ENCODE assay signal across 19 cellular contexts in genomic region chr22:49083607-49084006, GRCh38.
A peak's percentile ranks its signal among the peaks of the same experiment; 100 is the strongest.
DNase-seq lines count a peak whose midpoint lies in the region; ATAC-seq and TF ChIP-seq lines count a peak whose summit lies in the region.
"Had no signal": no experiment of that assay in that cellular context is flagged by ENCODE, and none has a peak within 500 bp of the region (broad histone marks: within the 10 kb centered on the region; RNA-seq: fewer than 3 reads in every experiment).

No MANE protein-coding gene starts in this region.

- H3K4ac ChIP-seq in neuronal stem cell (ENCODE audit: low read length): no peak overlapping the region

- intact Hi-C loops in sigmoid colon (cut with DNase I): no loop called here
- intact Hi-C loops in adrenal gland (cut with DNase I): no loop called here

- no peak overlapping the region for H2AFZ ChIP-seq in neuronal stem cell (ENCODE audit: low read length)
- H2AFZ ChIP-seq: GM23248 had no signal

- no peak overlapping the region for H3K9ac ChIP-seq in neuronal stem cell (ENCODE audit: low read depth, low read length, poor library complexity)
- H3K9ac ChIP-seq: BLaER1, GM23248 had no signal

- TF ChIP-seq POLR2A in sigmoid colon (IDR thresholded peaks at IDR 0.05) (no peak), adrenal gland (IDR thresholded peaks at IDR 0.05) (no peak)

- no CpG with 5 or more reads among the region's 8 CpGs for WGBS in neuronal stem cell (ENCODE audit: extremely low coverage in 2 of 2, insufficient read length in 2 of 2, insufficient replicate concordance in 1 of 2), 2 donors
- WGBS in sigmoid colon, 2 donors: 81 to 83% methylated on average over 8 of the region's 8 CpGs
- WGBS in adrenal gland, 4 donors: 65 to 82% (median 76%) methylated on average over 8 of the region's 8 CpGs

- POLR2A ChIA-PET in WTC11 (lab: Charles Lee): no interaction called here

- peak overlapping the region; percentile 34 for H3K23ac ChIP-seq in neuronal stem cell (ENCODE audit: low read depth, low read length, poor library complexity)

- H3K79me1 ChIP-seq in neuronal stem cell (ENCODE audit: low read depth, low read length): no peaks in the 10 kb centered on the region

- CTCF ChIA-PET in WTC11 (lab: Charles Lee): no interaction called here

- no peak overlapping the region for H4K91ac ChIP-seq in neuronal stem cell (ENCODE audit: low read depth, low read length, poor library complexity)

- H3K4me3 ChIP-seq in neuronal stem cell (ENCODE audit: low read length in 2 of 2): no peak overlapping the region
- H3K4me3 ChIP-seq in sigmoid colon: no peak overlapping the region
- H3K4me3 ChIP-seq in adrenal gland: no peak overlapping the region
- H3K4me3 ChIP-seq: BLaER1, GM12878, GM23248 had no signal

- H3K27ac Mint-ChIP-seq in WTC11: peak overlapping the region; percentile 60; the same call in 1 of the 2 replicates
- no peak overlapping the region for H3K27ac Mint-ChIP-seq in chondrocyte (ENCODE audit: unreplicated experiment)
- H3K27ac Mint-ChIP-seq: CD4-positive, CD25-positive, alpha-beta regulatory T cell; CD8-positive, alpha-beta T cell had no signal

- H3K4me3 Mint-ChIP-seq in WTC11 (no peak overlapping the region), chondrocyte (ENCODE audit: unreplicated experiment) (no peak overlapping the region)
- H3K4me3 Mint-ChIP-seq: CD4-positive, CD25-positive, alpha-beta regulatory T cell; CD8-positive, alpha-beta T cell had no signal

- no peak overlapping the region for H2AK5ac ChIP-seq in neuronal stem cell (ENCODE audit: low read depth, low read length)

- H4K8ac ChIP-seq in neuronal stem cell (ENCODE audit: low read depth, low read length): peak overlapping the region; percentile 23

- H3K9me3 Mint-ChIP-seq in WTC11: no peaks in the 10 kb centered on the region
- H3K9me3 Mint-ChIP-seq in chondrocyte (ENCODE audit: low read depth): no peaks in the 10 kb centered on the region
- H3K9me3 Mint-ChIP-seq: CD4-positive, CD25-positive, alpha-beta regulatory T cell; CD8-positive, alpha-beta T cell had no signal

- no peak overlapping the region for H3K4me2 ChIP-seq in neuronal stem cell (ENCODE audit: insufficient read depth, low read length, poor library complexity, severe bottlenecking)
- H3K4me2 ChIP-seq: BLaER1 had no signal

- H3K9me3 ChIP-seq in neuronal stem cell (replicated peaks in 1 of 2; ENCODE audit: control insufficient read depth in 2 of 2, insufficient read depth in 1 of 2, low read depth in 1 of 2, low read length in 2 of 2) (no peaks in the 10 kb centered on the region), sigmoid colon (no peaks in the 10 kb centered on the region), adrenal gland (replicated peaks in 1 of 3) (no peaks in the 10 kb centered on the region)
- H3K9me3 ChIP-seq: BLaER1, Caco-2 had no signal

- TF ChIP-seq CTCF in WTC11 (IDR thresholded peaks at IDR 0.05) (no peak), chondrocyte (IDR thresholded peaks at IDR 0.05) (no peak), sigmoid colon (IDR thresholded peaks at IDR 0.05) (no peak), adrenal gland (IDR thresholded peaks at IDR 0.05) (no peak)

- H3K27me3 ChIP-seq in neuronal stem cell (ENCODE audit: control insufficient read depth in 3 of 3, insufficient read depth in 3 of 3, low read depth in 1 of 3, low read length in 3 of 3) (no peaks in the 10 kb centered on the region), sigmoid colon (peaks cover 0 to 21% (median 0%) of the 10 kb centered on the region in 3 donors), adrenal gland (peaks cover 7% of the 10 kb centered on the region)
- H3K27me3 ChIP-seq: BLaER1 had no signal

- H2BK5ac ChIP-seq in neuronal stem cell (ENCODE audit: low read length): no peak overlapping the region

- H3K4me1 ChIP-seq in neuronal stem cell (ENCODE audit: control insufficient read depth in 2 of 2, insufficient read depth in 1 of 2, low read depth in 1 of 2, low read length in 2 of 2) (peaks cover 0 to 6% of the 10 kb centered on the region in 2 donors), sigmoid colon (no peaks in the 10 kb centered on the region), adrenal gland (replicated peaks in 1 of 2) (no peaks in the 10 kb centered on the region)
- H3K4me1 ChIP-seq: BLaER1, Caco-2 had no signal

- no peak overlapping the region for H3K18ac ChIP-seq in neuronal stem cell (ENCODE audit: low read length)

- no peak overlapping the region for H2BK12ac ChIP-seq in neuronal stem cell (ENCODE audit: low read length)

- H2BK15ac ChIP-seq in neuronal stem cell (ENCODE audit: low read length): no peak overlapping the region

- H3K27ac ChIP-seq in neuronal stem cell (replicated peaks; ENCODE audit: low read length) (no peak overlapping the region), sigmoid colon (no peak overlapping the region), adrenal gland (no peak overlapping the region)
- H3K27ac ChIP-seq: BLaER1, C4-2B, GM23248 had no signal

- no peak for TF ChIP-seq EP300 in sigmoid colon (IDR thresholded peaks at IDR 0.05)

- no peaks in the 10 kb centered on the region for H3K36me3 ChIP-seq in neuronal stem cell (replicated peaks in 1 of 2; ENCODE audit: control insufficient read depth in 2 of 2, insufficient read depth in 2 of 2, low read length in 2 of 2)
- H3K36me3 ChIP-seq in sigmoid colon: no peaks in the 10 kb centered on the region
- no peaks in the 10 kb centered on the region for H3K36me3 ChIP-seq in adrenal gland (replicated peaks in 1 of 2)
- H3K36me3 ChIP-seq: BLaER1 had no signal

- peak overlapping the region; percentile 2 for H2BK120ac ChIP-seq in neuronal stem cell (ENCODE audit: low read depth, low read length)

- no peak for ATAC-seq in WTC11
- ATAC-seq: CD8-positive, alpha-beta T cell; GM12878 had no signal

- H3K4me1 Mint-ChIP-seq in WTC11 (peaks cover 3% of the 10 kb centered on the region; the same call in 1 of the 2 replicates), chondrocyte (ENCODE audit: low read depth) (no peaks in the 10 kb centered on the region)
- H3K4me1 Mint-ChIP-seq: CD4-positive, CD25-positive, alpha-beta regulatory T cell had no signal

- DNase-seq in WTC11 (ENCODE audit: low spot score) (no peak), chondrocyte (ENCODE audit: low spot score) (peak; percentile 56), neuronal stem cell (ENCODE audit: low spot score) (no peak), sigmoid colon (peak; percentile 19), OCI-M2 (lab: John Stamatoyannopoulos, UW; ENCODE audit: unreplicated experiment) (no peak), adrenal gland (no peak), islet precursor cell (no peak)
- DNase-seq: Caco-2; CD4-positive, CD25-positive, alpha-beta regulatory T cell; CD8-positive, alpha-beta T cell; DMS79; EL; GDM1; GM23248; H7; HCEC 1CT had no signal

- H3K27me3 Mint-ChIP-seq in WTC11 (ENCODE audit: low read depth) (no peaks in the 10 kb centered on the region), chondrocyte (ENCODE audit: low read depth) (peaks cover 25% of the 10 kb centered on the region)
- H3K27me3 Mint-ChIP-seq: CD4-positive, CD25-positive, alpha-beta regulatory T cell had no signal

- no peak overlapping the region for H3K14ac ChIP-seq in neuronal stem cell (ENCODE audit: low read length)

- no peaks in the 10 kb centered on the region for H3K36me3 Mint-ChIP-seq in WTC11
- no peaks in the 10 kb centered on the region for H3K36me3 Mint-ChIP-seq in chondrocyte (ENCODE audit: low read depth)
- H3K36me3 Mint-ChIP-seq: CD4-positive, CD25-positive, alpha-beta regulatory T cell; CD8-positive, alpha-beta T cell had no signal

TF ChIP-seq in WTC11, 78 proteins besides CTCF, POLR2A, EP300 and RAD21 (continues in another document):
- TF ChIP-seq HMGXB4 (CRISPR knock-in tag; IDR thresholded peaks at IDR 0.05) (no peak), ERG (CRISPR knock-in tag; IDR thresholded peaks at IDR 0.05) (no peak), GTF2I (CRISPR knock-in tag; conservative IDR thresholded peaks at IDR 0.05) (no peak), ZNF263 (CRISPR knock-in tag; IDR thresholded peaks at IDR 0.05; ENCODE audit: low read depth) (no peak), CREB1 (CRISPR knock-in tag; IDR thresholded peaks at IDR 0.05) (no peak), MLX (CRISPR knock-in tag; IDR thresholded peaks at IDR 0.05) (no peak), HMGA2 (CRISPR knock-in tag; IDR thresholded peaks at IDR 0.05) (no peak)

Comparison
In these comparisons a context has a peak if more than half of its experiments do, and no peak if none do; other contexts are left out.
1. DNase-seq: peak in chondrocyte (single experiment) and sigmoid colon (single experiment); none in WTC11 (single experiment), neuronal stem cell (single experiment), OCI-M2 (single experiment), adrenal gland (0 of 7) and islet precursor cell (single experiment).